Comparison of ENCODE assay signal across 8 cellular contexts in the genomic region with DNA sequence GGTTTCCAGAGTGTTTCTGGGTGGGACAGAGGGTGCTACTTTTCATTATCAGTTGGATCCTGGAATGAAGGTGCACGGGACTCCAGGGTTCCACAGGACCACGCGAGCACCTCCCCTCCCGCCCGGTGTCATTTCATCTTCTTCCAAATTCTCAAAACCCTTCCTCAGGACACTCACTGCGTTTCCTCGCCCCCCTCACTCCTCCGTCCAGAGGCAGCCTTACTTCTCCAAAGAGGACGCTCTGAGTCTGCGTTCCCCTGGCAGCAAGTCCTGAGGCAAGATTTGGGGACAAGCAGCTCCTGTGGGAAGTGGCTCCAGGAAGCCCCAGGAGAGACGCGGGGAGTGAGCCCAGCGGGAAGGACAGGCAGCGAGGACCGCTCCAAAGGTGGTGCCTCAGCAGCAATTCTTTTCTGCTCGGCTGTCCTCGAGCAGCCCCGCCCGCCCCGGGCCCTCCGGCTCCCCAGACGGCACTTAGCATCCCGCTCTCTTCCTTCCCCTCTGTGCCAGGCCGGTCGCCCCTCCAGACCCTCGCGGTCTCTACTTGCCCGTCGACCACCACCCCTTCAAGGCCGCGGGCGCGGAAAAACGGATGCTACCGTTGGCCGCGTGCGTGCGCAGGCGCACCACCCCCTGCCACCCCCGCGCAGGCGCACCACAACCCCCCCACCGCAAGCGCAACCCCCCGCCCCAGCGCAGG. TPM values are rescaled to one million over a fixed set of nuclear protein-coding genes. Genes with fewer than 3 reads are reported as not detected.
DNase-seq lines count a peak whose midpoint lies in the region; ATAC-seq and TF ChIP-seq lines count a peak whose summit lies in the region.

No MANE protein-coding gene starts in this region.

- H3K9me3 ChIP-seq in A673 (ENCODE audit: low read depth, low read length, poor library complexity, severe bottlenecking) (no peaks in the 10 kb centered on the region), SJCRH30 (replicated peaks) (no peaks in the 10 kb centered on the region)

- H3K4me1 Mint-ChIP-seq in progenitor cell of endocrine pancreas (ENCODE audit: low read depth) = peaks cover 39% of the 10 kb centered on the region

- no peaks in the 10 kb centered on the region for H3K9me3 Mint-ChIP-seq in progenitor cell of endocrine pancreas (ENCODE audit: low read depth)

- intact Hi-C loops in A673 (cut with micrococcal nuclease; ENCODE audit: unreplicated experiment) = no loop called here

- ATAC-seq in GM18520 (IDR thresholded peaks at IDR 0.05; ENCODE audit: unreplicated experiment) (peak; percentile 22), HG03025 (IDR thresholded peaks at IDR 0.05; ENCODE audit: low FRiP score, unreplicated experiment) (peak; percentile 51)

- H3K4me3 ChIP-seq in A673 (ENCODE audit: low read depth, low read length, poor library complexity, severe bottlenecking) = peak overlapping the region; percentile 83
- peak overlapping the region; percentile 98 for H3K4me3 ChIP-seq in SJCRH30
- H3K4me3 ChIP-seq in fibroblast of mammary gland (ENCODE audit: control insufficient read depth, low read depth, low read length) = peak overlapping the region; percentile 99

- no peak for DNase-seq in A673 (ENCODE audit: low spot score)
- DNase-seq in SJCRH30 = no peak
- peak; percentile 21 for DNase-seq in fibroblast of mammary gland (ENCODE audit: low read depth)
- DNase-seq in progenitor cell of endocrine pancreas (ENCODE audit: low spot score, unreplicated experiment) = no peak
- no peak for DNase-seq in DMS114 treated with DMSO at 0.1 percent for 48 hours (lab: John Stamatoyannopoulos, UW; ENCODE audit: unreplicated experiment)
- no peak for DNase-seq in cerebellum (ENCODE audit: low spot score)

- CTCF ChIA-PET in A673 (lab: Charles Lee) = no interaction called here

- TSS peak; percentile 40 for BruUV-seq in A673 (replicated peaks; lab: Mats Ljungman, UMichigan)

- H3K27me3 Mint-ChIP-seq in progenitor cell of endocrine pancreas = no peaks in the 10 kb centered on the region

- H3K36me3 Mint-ChIP-seq in progenitor cell of endocrine pancreas (ENCODE audit: insufficient read depth) = peaks cover 12% of the 10 kb centered on the region

- H3K4me3 Mint-ChIP-seq in progenitor cell of endocrine pancreas (ENCODE audit: low read depth) = peak overlapping the region; percentile 91

- H3K27me3 ChIP-seq in A673 (replicated peaks; ENCODE audit: insufficient read depth, low read depth, low read length, poor library complexity) (no peaks in the 10 kb centered on the region), SJCRH30 (no peaks in the 10 kb centered on the region)

- peak overlapping the region; percentile 91 for H3K27ac Mint-ChIP-seq in progenitor cell of endocrine pancreas

- H3K4me1 ChIP-seq in A673 (ENCODE audit: insufficient read depth, low read length, poor library complexity, severe bottlenecking) (peaks cover 18% of the 10 kb centered on the region), SJCRH30 (no peaks in the 10 kb centered on the region)

- POLR2A ChIA-PET in A673 (lab: Charles Lee; ENCODE audit: low non-redundant PET) = no interaction called here

- TF ChIP-seq CTCF in A673 (conservative IDR thresholded peaks at IDR 0.05; ENCODE audit: low read depth, low read length) (no peak), fibroblast of mammary gland (conservative IDR thresholded peaks at IDR 0.05; ENCODE audit: control insufficient read depth, insufficient read depth, low read depth, low read length) (no peak), progenitor cell of endocrine pancreas (IDR thresholded peaks at IDR 0.05; ENCODE audit: unreplicated experiment) (no peak)

- H3K36me3 ChIP-seq in A673 (ENCODE audit: insufficient read depth, low read length, poor library complexity, severe bottlenecking) (peaks cover 3% of the 10 kb centered on the region), SJCRH30 (no peaks in the 10 kb centered on the region)

- H3K27ac ChIP-seq in A673 (ENCODE audit: low read depth, low read length, poor library complexity, severe bottlenecking) = peak overlapping the region; percentile 81
- peak overlapping the region; percentile 77 for H3K27ac ChIP-seq in SJCRH30

RNA-seq across cellular contexts. Expression of a gene that starts 0.6 kb away (rescaled TPM):
- total RNA-seq in A673 (2021) (11.5 and 12.2 TPM in 2 replicates), progenitor cell of endocrine pancreas (21.7 and 22.1 TPM in 2 replicates), cerebellum (16.6 TPM)
- total RNA-seq in SJCRH30 (2014; rRNA removed; shearing (Covaris generic)) = 1.8 and 2.8 TPM in 2 replicates

RNA-seq across cellular contexts. Expression of a gene that starts 23.7 kb away (rescaled TPM):
- total RNA-seq in A673 (2021) (16.5 and 20.0 TPM in 2 replicates), progenitor cell of endocrine pancreas (8.4 and 10.0 TPM in 2 replicates), cerebellum (9.9 TPM)
- total RNA-seq in SJCRH30 (2014; rRNA removed; shearing (Covaris generic)) = 2.8 and 4.2 TPM in 2 replicates
